Comparison of ENCODE assay signal across 8 cellular contexts in genomic region chr10:13056461-13057077, GRCh38. TPM values are rescaled to one million over a fixed set of nuclear protein-coding genes. Genes with fewer than 3 reads are reported as not detected.
DNase-seq lines count a peak whose midpoint lies in the region; ATAC-seq and TF ChIP-seq lines count a peak whose summit lies in the region.
"Had no signal": no experiment of that assay in that cellular context is flagged by ENCODE, and none has a peak within 500 bp of the region (broad histone marks: within the 10 kb centered on the region; RNA-seq: fewer than 3 reads in every experiment).

No MANE protein-coding gene starts in this region.

- ATAC-seq in HG02852 (IDR thresholded peaks at IDR 0.05; ENCODE audit: unreplicated experiment) (no peak), GM18498 (IDR thresholded peaks at IDR 0.05; ENCODE audit: unreplicated experiment) (no peak)

- H3K27me3 ChIP-seq in endodermal cell (ENCODE audit: control insufficient read depth, insufficient read depth, low read length, poor library complexity, severe bottlenecking): no peaks in the 10 kb centered on the region

- no peaks in the 10 kb centered on the region for H3K4me1 ChIP-seq in endodermal cell (ENCODE audit: control insufficient read depth, insufficient read depth, low read length)

- H3K9me3 ChIP-seq in endodermal cell (ENCODE audit: control insufficient read depth, low read length): peaks cover 7% of the 10 kb centered on the region

- DNase-seq in Daoy (ENCODE audit: low read depth): peak; percentile 15
- DNase-seq in NCI-H460 (ENCODE audit: extremely low read depth, low read depth): peak; percentile 5
- DNase-seq in endodermal cell: peak; percentile 69
- peak; percentile 22 for DNase-seq in pons (ENCODE audit: low spot score)
- DNase-seq in HPDE6-E6E7 (ENCODE audit: extremely low spot score): no peak

- WGBS in endodermal cell (ENCODE audit: insufficient coverage in 1 of 2, insufficient read length in 1 of 2), 2 experiments: 88 to 92% methylated on average over 3 to 6 of the region's 6 CpGs

- peak; percentile 69 for TF ChIP-seq CTCF in endodermal cell (conservative IDR thresholded peaks at IDR 0.05)

- H3K27ac ChIP-seq in endodermal cell (ENCODE audit: low read depth, low read length): no peak overlapping the region

- H3K9ac ChIP-seq in endodermal cell (ENCODE audit: extremely low read depth, low read length, poor library complexity, severe bottlenecking): no peak overlapping the region

- H3K4me3 Mint-ChIP-seq in endodermal cell: no peak overlapping the region
- H3K4me3 Mint-ChIP-seq: mesothelial cell of epicardium had no signal

- no peaks in the 10 kb centered on the region for H3K27me3 Mint-ChIP-seq in endodermal cell (ENCODE audit: insufficient read depth)

- no peak overlapping the region for H3K27ac Mint-ChIP-seq in endodermal cell
- H3K27ac Mint-ChIP-seq: mesothelial cell of epicardium had no signal

- H3K36me3 Mint-ChIP-seq in endodermal cell (ENCODE audit: low read depth): peaks cover 6% of the 10 kb centered on the region
- H3K36me3 Mint-ChIP-seq: mesothelial cell of epicardium had no signal

- H3K36me3 ChIP-seq in endodermal cell (ENCODE audit: control insufficient read depth, insufficient read depth, low read length): no peaks in the 10 kb centered on the region

- peaks cover 13% of the 10 kb centered on the region for H3K4me1 Mint-ChIP-seq in endodermal cell
- H3K4me1 Mint-ChIP-seq: mesothelial cell of epicardium had no signal

- H3K4me3 ChIP-seq in endodermal cell (ENCODE audit: low read length): no peak overlapping the region

- H3K9me3 Mint-ChIP-seq in endodermal cell: peaks cover 20% of the 10 kb centered on the region
- H3K9me3 Mint-ChIP-seq: mesothelial cell of epicardium had no signal

RNA-seq across cellular contexts. Expression of gene OPTN, which starts 43.4 kb away (rescaled TPM):
- total RNA-seq in Daoy (2014; rRNA removed; shearing (Covaris generic)): 27.8 and 32.1 TPM in 2 replicates
- total RNA-seq in NCI-H460 (2014; rRNA removed; shearing (Covaris generic)): 13.2 and 13.3 TPM in 2 replicates
- 1.3 and 1.7 TPM in 2 replicates for polyA plus RNA-seq in NCI-H460 (2014; cell fraction: nucleus; rRNA removed)
- total RNA-seq in endodermal cell: 10 to 100 TPM; 22.7 to 23.3 TPM
- polyA plus RNA-seq in endodermal cell (2013, experiment 1 of 2): 19.6 TPM
- polyA plus RNA-seq in endodermal cell (2013, experiment 2 of 2): 15.3 TPM

RNA-seq across cellular contexts. Expression of gene CCDC3, which starts 55.1 kb away (rescaled TPM):
- total RNA-seq in Daoy (2014; rRNA removed; shearing (Covaris generic)): 1.1 and 1.3 TPM in 2 replicates
- 0.02 TPM in 1 of 2 replicates, not detected in the other for total RNA-seq in NCI-H460 (2014; rRNA removed; shearing (Covaris generic))
- polyA plus RNA-seq in NCI-H460 (2014; cell fraction: nucleus; rRNA removed): 0.39 TPM in 1 of 2 replicates, not detected in the other
- 10 to 100 TPM in 1 of 2 donors, 1 to 10 TPM in 1; 4.6 to 12.3 TPM for total RNA-seq in endodermal cell
- 4.0 TPM for polyA plus RNA-seq in endodermal cell (2013, experiment 1 of 2)
- polyA plus RNA-seq in endodermal cell (2013, experiment 2 of 2): 4.0 TPM
